8 cellular contexts compared by ENCODE assay signal in the genomic region with DNA sequence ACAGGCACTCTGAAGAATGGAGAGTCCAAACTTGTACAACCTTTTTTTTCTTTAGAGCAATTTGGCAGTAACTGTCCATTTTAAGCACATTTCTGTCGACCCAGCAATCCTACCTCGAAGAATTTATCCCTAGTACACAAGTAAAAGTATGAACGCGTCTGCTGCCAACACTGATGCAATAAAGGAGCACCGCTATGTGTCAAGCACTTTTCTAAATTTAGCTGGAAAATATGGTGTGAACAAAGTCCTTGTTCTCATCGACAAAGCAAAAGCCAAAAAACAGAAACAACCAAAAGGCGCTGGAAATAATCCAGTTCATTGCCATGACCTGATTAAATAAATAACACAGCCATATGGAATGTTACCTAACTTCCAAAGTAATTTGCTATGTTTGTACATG. TPM values are rescaled to one million over a fixed set of nuclear protein-coding genes. Genes with fewer than 3 reads are reported as not detected.
A peak's percentile ranks its signal among the peaks of the same experiment; 100 is the strongest.
DNase-seq lines count a peak whose midpoint lies in the region; ATAC-seq and TF ChIP-seq lines count a peak whose summit lies in the region.

No MANE protein-coding gene starts in this region.

- H4K20me1 ChIP-seq in Karpas-422 (ENCODE audit: insufficient read depth, low read depth, low read length): peaks cover 31% of the 10 kb centered on the region

- no peak for ATAC-seq in HG03139 (IDR thresholded peaks at IDR 0.05; ENCODE audit: unreplicated experiment)
- no peak for ATAC-seq in GM18505 (IDR thresholded peaks at IDR 0.05; ENCODE audit: unreplicated experiment)

- H3K36me3 ChIP-seq in Karpas-422 (ENCODE audit: insufficient read depth, low read length) (peaks cover 28% of the 10 kb centered on the region), muscle layer of colon (ENCODE audit: insufficient read depth, low read length) (peaks cover 5% of the 10 kb centered on the region)

- H3K36me3 Mint-ChIP-seq in chondrocyte (ENCODE audit: low read depth): peaks cover 3% of the 10 kb centered on the region

- DNase-seq in AG10803 (ENCODE audit: low read depth) (peak; percentile 66), Karpas-422 (no peak), chondrocyte (ENCODE audit: low spot score) (no peak), head of caudate nucleus (no peak), NCI-H1436 (lab: John Stamatoyannopoulos, UW) (no peak)

- no peak for TF ChIP-seq POLR2A in GM18505 (IDR thresholded peaks at IDR 0.05; ENCODE audit: borderline replicate concordance, extremely low read depth, insufficient read depth, insufficient read length)

- H3K27me3 ChIP-seq in Karpas-422 (ENCODE audit: low read length) (no peaks in the 10 kb centered on the region), muscle layer of colon (ENCODE audit: control insufficient read depth in 1 of 2, insufficient read depth in 2 of 2, low read length in 2 of 2) (no peaks in the 10 kb centered on the region)

- peak overlapping the region; percentile 98 for H3K4me2 ChIP-seq in Karpas-422 (ENCODE audit: low read depth, low read length, poor library complexity, severe bottlenecking)

- H3K9me2 ChIP-seq in Karpas-422 (replicated peaks; ENCODE audit: insufficient read depth, low read length): no peaks in the 10 kb centered on the region

- peaks cover 30% of the 10 kb centered on the region for H3K4me1 ChIP-seq in Karpas-422 (ENCODE audit: low read length)
- H3K4me1 ChIP-seq in muscle layer of colon (ENCODE audit: insufficient read depth, low read length): peaks cover 27% of the 10 kb centered on the region

- peak overlapping the region; percentile 99 for H3K27ac Mint-ChIP-seq in chondrocyte (ENCODE audit: unreplicated experiment)

- peaks cover 4% of the 10 kb centered on the region for H3K9me3 Mint-ChIP-seq in chondrocyte (ENCODE audit: low read depth)

- H3K79me2 ChIP-seq in Karpas-422 (ENCODE audit: low read length): peaks cover 79% of the 10 kb centered on the region

- peak overlapping the region; percentile 91 for H3K9ac ChIP-seq in Karpas-422 (ENCODE audit: low read length)
- peak overlapping the region; percentile 96 for H3K9ac ChIP-seq in muscle layer of colon (ENCODE audit: low read length)

- intact Hi-C loops in head of caudate nucleus (cut with DNase I): no loop called here

- H3K9me3 ChIP-seq in Karpas-422 (ENCODE audit: low read length) (no peaks in the 10 kb centered on the region), muscle layer of colon (ENCODE audit: low read length) (no peaks in the 10 kb centered on the region)

- peaks cover 44% of the 10 kb centered on the region for H3K4me1 Mint-ChIP-seq in chondrocyte (ENCODE audit: low read depth)

- no peaks in the 10 kb centered on the region for H3K27me3 Mint-ChIP-seq in chondrocyte (ENCODE audit: low read depth)

- H3K4me3 ChIP-seq in AG10803 (ENCODE audit: low read length) (peak overlapping the region; percentile 93), Karpas-422 (ENCODE audit: low read length) (peak overlapping the region; percentile 94), muscle layer of colon (ENCODE audit: low read depth in 1 of 2, low read length in 2 of 2) (peak overlapping the region; percentile 77 to 87)

- peak overlapping the region; percentile 97 for H3K4me3 Mint-ChIP-seq in chondrocyte (ENCODE audit: unreplicated experiment)

- TF ChIP-seq CTCF in AG10803 (conservative IDR thresholded peaks at IDR 0.05; ENCODE audit: low read length) (no peak), chondrocyte (IDR thresholded peaks at IDR 0.05) (no peak)

- H3K27ac ChIP-seq in Karpas-422 (ENCODE audit: low read length) (no peak overlapping the region), muscle layer of colon (ENCODE audit: low read depth, low read length) (no peak overlapping the region)

- H2AFZ ChIP-seq in Karpas-422 (ENCODE audit: low read length): no peak overlapping the region

RNA-seq across cellular contexts. Expression of a gene that starts 1.1 kb away (rescaled TPM):
- total RNA-seq in Karpas-422 (2014; rRNA removed; shearing (Covaris generic); ENCODE audit: low replicate concordance): 37.5 and 67.2 TPM in 2 replicates
- total RNA-seq in chondrocyte: 37.7 to 40.5 TPM (median 39.9 TPM) in 3 replicates

RNA-seq across cellular contexts. Expression of a gene that starts 1.3 kb away (rescaled TPM):
- 4.8 and 5.5 TPM in 2 replicates for total RNA-seq in Karpas-422 (2014; rRNA removed; shearing (Covaris generic); ENCODE audit: low replicate concordance)
- 4.3 to 4.6 TPM (median 4.4 TPM) in 3 replicates for total RNA-seq in chondrocyte

RNA-seq across cellular contexts. Expression of a gene that starts 26.0 kb away (rescaled TPM):
- total RNA-seq in Karpas-422 (2014; rRNA removed; shearing (Covaris generic); ENCODE audit: low replicate concordance): 40.1 and 55.5 TPM in 2 replicates
- total RNA-seq in chondrocyte: 56.8 to 60.2 TPM (median 58.9 TPM) in 3 replicates
